21 cellular contexts compared by ENCODE assay signal in the genomic region with DNA sequence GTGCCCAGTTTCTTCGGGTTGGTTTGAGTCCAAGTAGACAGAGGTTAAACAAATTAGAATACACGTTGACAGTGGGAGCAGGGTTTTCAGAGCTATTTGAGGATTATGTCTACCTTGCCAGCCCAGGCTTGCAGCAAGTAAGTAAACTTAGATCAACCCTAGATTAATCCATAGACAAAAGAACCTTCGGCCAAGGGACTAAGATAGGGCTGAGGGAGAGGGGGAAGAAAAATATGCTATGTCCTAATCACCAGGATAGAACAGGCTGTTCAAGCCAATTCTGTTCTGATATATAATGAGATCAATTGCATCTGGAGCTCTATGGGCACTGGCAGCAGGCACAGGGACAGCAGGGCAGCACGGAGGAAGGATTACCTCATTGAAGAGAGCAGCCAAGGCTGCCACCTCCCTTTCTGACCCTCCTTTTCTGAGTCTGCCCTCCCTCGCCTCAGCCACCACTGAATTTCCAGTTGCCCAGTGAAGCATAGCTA.
DNase-seq lines count a peak whose midpoint lies in the region; ATAC-seq, FAIRE-seq and TF ChIP-seq lines count a peak whose summit lies in the region.
"Had no signal": no experiment of that assay in that cellular context is flagged by ENCODE, and none has a peak within 500 bp of the region (broad histone marks: within the 10 kb centered on the region; RNA-seq: fewer than 3 reads in every experiment).

No MANE protein-coding gene starts in this region.

- H3K9ac ChIP-seq in parathyroid adenoma, result no peak overlapping the region

- H3K4me3 Mint-ChIP-seq in stimulated activated naive B cell treated with anti-CD40 and anti-IgM and Interleukin-4, amounts not matched to agents 10 μg/mL and 1 μg/mL and 100 μg/mL, for 72 hours, result no peak overlapping the region
- H3K4me3 Mint-ChIP-seq: activated CD8-positive, alpha-beta memory T cell treated with anti-CD3 and anti-CD28 coated beads, Interleukin-2, amount 10 ng/mL, durations not matched to agents 7 days and 5 days; activated naive CD8-positive, alpha-beta T cell treated with anti-CD3 and anti-CD28 coated beads, Interleukin-2, amount 50 U/mL, for 24 hours had no signal

- H3K9me3 ChIP-seq in parathyroid adenoma (ENCODE audit: control insufficient read depth, low read length), result no peaks in the 10 kb centered on the region
- H3K9me3 ChIP-seq: testis had no signal

- H3K36me3 ChIP-seq in bronchial epithelial cell (ENCODE audit: control insufficient read depth, insufficient read depth, low read length) (no peaks in the 10 kb centered on the region), parathyroid adenoma (ENCODE audit: control insufficient read depth, insufficient read depth, low read length) (no peaks in the 10 kb centered on the region)

- DNase-seq in DMS53 (lab: John Stamatoyannopoulos, UW) (peak; percentile 46), NCI-H524 treated with DMSO at 0.1 percent for 48 hours (lab: John Stamatoyannopoulos, UW) (peak; percentile 29), bronchial epithelial cell (ENCODE audit: low read depth) (peak; percentile 5), NCI-H2171 (lab: John Stamatoyannopoulos, UW) (no peak)
- no peak for DNase-seq in stimulated activated naive B cell treated with anti-CD40 and anti-IgM and Interleukin-4, amounts not matched to agents 10 μg/mL and 1 μg/mL and 100 μg/mL, for 72 hours
- DNase-seq: activated CD8-positive, alpha-beta memory T cell treated with anti-CD3 and anti-CD28 coated beads, Interleukin-2, amount 10 ng/mL, durations not matched to agents 7 days and 5 days; activated naive CD8-positive, alpha-beta T cell treated with anti-CD3 and anti-CD28 coated beads, Interleukin-2, amount 50 U/mL, for 24 hours; caudate nucleus; DMS79; erythroblast; mesenchymal stem cell; NCI-H187 treated with DMSO at 0.1 percent for 48 hours; PC-3; testis had no signal

- H3K4me3 ChIP-seq in bronchial epithelial cell (ENCODE audit: low read depth, low read length) (no peak overlapping the region), parathyroid adenoma (ENCODE audit: low read depth, low read length) (no peak overlapping the region)
- H3K4me3 ChIP-seq: testis had no signal

- H3K27ac ChIP-seq in parathyroid adenoma, result peak overlapping the region; percentile 80
- H3K27ac ChIP-seq: testis had no signal

- peaks cover 0 to 2% of the 10 kb centered on the region in 2 donors for H3K9me3 Mint-ChIP-seq in stimulated activated naive B cell treated with anti-CD40 and anti-IgM and Interleukin-4, amounts not matched to agents 10 μg/mL and 1 μg/mL and 100 μg/mL, for 72 hours
- H3K9me3 Mint-ChIP-seq: activated naive CD8-positive, alpha-beta T cell treated with anti-CD3 and anti-CD28 coated beads, Interleukin-2, amount 50 U/mL, for 24 hours; activated T-helper 2 cell treated with anti-CD3 and anti-CD28 coated beads, Interferon-gamma antibody, Interleukin-2, Interleukin-4, amounts not matched to agents 10 μg/mL and 5 μg/mL and 100 μg/mL, durations not matched to agents 14 hours and 24 hours and 36 hours had no signal

- peak overlapping the region; percentile 59 for H2AFZ ChIP-seq in parathyroid adenoma

- H3K4me1 ChIP-seq in parathyroid adenoma, result peaks cover 33% of the 10 kb centered on the region
- H3K4me1 ChIP-seq: testis had no signal

- H3K27me3 ChIP-seq in bronchial epithelial cell (ENCODE audit: control insufficient read depth, insufficient read depth, low read length) (no peaks in the 10 kb centered on the region), parathyroid adenoma (ENCODE audit: control insufficient read depth, insufficient read depth, low read length) (no peaks in the 10 kb centered on the region)
- H3K27me3 ChIP-seq: testis had no signal

- no peaks in the 10 kb centered on the region for H3K79me2 ChIP-seq in parathyroid adenoma

- H3K4me1 Mint-ChIP-seq in stimulated activated naive B cell treated with anti-CD40 and anti-IgM and Interleukin-4, amounts not matched to agents 10 μg/mL and 1 μg/mL and 100 μg/mL, for 72 hours, result peaks cover 0 to 2% of the 10 kb centered on the region in 2 donors
- H3K4me1 Mint-ChIP-seq: activated CD8-positive, alpha-beta memory T cell treated with anti-CD3 and anti-CD28 coated beads, Interleukin-2, amount 10 ng/mL, durations not matched to agents 7 days and 5 days; activated naive CD8-positive, alpha-beta T cell treated with anti-CD3 and anti-CD28 coated beads, Interleukin-2, amount 50 U/mL, for 24 hours had no signal

- FAIRE-seq in bronchial epithelial cell (lab: Jason Lieb, UNC), result no peak
- FAIRE-seq: GM18507, H54 had no signal

- no peaks in the 10 kb centered on the region for H3K36me3 Mint-ChIP-seq in stimulated activated naive B cell treated with anti-CD40 and anti-IgM and Interleukin-4, amounts not matched to agents 10 μg/mL and 1 μg/mL and 100 μg/mL, for 72 hours
- H3K36me3 Mint-ChIP-seq: activated CD8-positive, alpha-beta memory T cell treated with anti-CD3 and anti-CD28 coated beads, Interleukin-2, amount 10 ng/mL, durations not matched to agents 7 days and 5 days had no signal

- no peaks in the 10 kb centered on the region for H3K27me3 Mint-ChIP-seq in stimulated activated naive B cell treated with anti-CD40 and anti-IgM and Interleukin-4, amounts not matched to agents 10 μg/mL and 1 μg/mL and 100 μg/mL, for 72 hours
- H3K27me3 Mint-ChIP-seq: activated CD8-positive, alpha-beta memory T cell treated with anti-CD3 and anti-CD28 coated beads, Interleukin-2, amount 10 ng/mL, durations not matched to agents 7 days and 5 days; activated naive CD8-positive, alpha-beta T cell treated with anti-CD3 and anti-CD28 coated beads, Interleukin-2, amount 50 U/mL, for 24 hours had no signal

- no peak for ATAC-seq in stimulated activated naive B cell treated with anti-CD40 and anti-IgM and Interleukin-4, amounts not matched to agents 10 μg/mL and 1 μg/mL and 100 μg/mL, for 72 hours (replicated peaks)
- ATAC-seq in GM19467 (IDR thresholded peaks at IDR 0.05; ENCODE audit: unreplicated experiment), result no peak
- ATAC-seq in HG02840 (IDR thresholded peaks at IDR 0.05; ENCODE audit: low FRiP score, unreplicated experiment), result no peak
- ATAC-seq: activated CD8-positive, alpha-beta memory T cell treated with anti-CD3 and anti-CD28 coated beads, Interleukin-2, amount 10 ng/mL, durations not matched to agents 7 days and 5 days; activated naive CD8-positive, alpha-beta T cell treated with anti-CD3 and anti-CD28 coated beads, Interleukin-2, amount 50 U/mL, for 24 hours; PC-3; SK-N-SH treated with all-trans-retinoic acid at 6 μM for 48 hours had no signal

- H3K27ac Mint-ChIP-seq in stimulated activated naive B cell treated with anti-CD40 and anti-IgM and Interleukin-4, amounts not matched to agents 10 μg/mL and 1 μg/mL and 100 μg/mL, for 72 hours, result no peak overlapping the region
- H3K27ac Mint-ChIP-seq: activated CD8-positive, alpha-beta memory T cell treated with anti-CD3 and anti-CD28 coated beads, Interleukin-2, amount 10 ng/mL, durations not matched to agents 7 days and 5 days; activated naive CD8-positive, alpha-beta T cell treated with anti-CD3 and anti-CD28 coated beads, Interleukin-2, amount 50 U/mL, for 24 hours; activated T-helper 2 cell treated with anti-CD3 and anti-CD28 coated beads, Interferon-gamma antibody, Interleukin-2, Interleukin-4, amounts not matched to agents 10 μg/mL and 5 μg/mL and 100 μg/mL, durations not matched to agents 14 hours and 24 hours and 36 hours had no signal

- TF ChIP-seq CTCF in bronchial epithelial cell (IDR thresholded peaks at IDR 0.05; ENCODE audit: insufficient read depth, low read length, severe bottlenecking) (no peak), parathyroid adenoma (IDR thresholded peaks at IDR 0.05) (no peak)

- peak overlapping the region; percentile 37 for H3K4me2 ChIP-seq in parathyroid adenoma (ENCODE audit: low read length)

Comparison
In these comparisons a context has a peak if more than half of its experiments do, and no peak if none do; other contexts are left out.
1. DNase-seq: peak in DMS53 (single experiment), NCI-H524 treated with DMSO at 0.1 percent for 48 hours (single experiment) and bronchial epithelial cell (single experiment); none in stimulated activated naive B cell treated with anti-CD40 and anti-IgM and Interleukin-4, amounts not matched to agents 10 μg/mL and 1 μg/mL and 100 μg/mL, for 72 hours (single experiment) and NCI-H2171 (single experiment).